Comparison of ENCODE assay signal across 20 cellular contexts in the genomic region with DNA sequence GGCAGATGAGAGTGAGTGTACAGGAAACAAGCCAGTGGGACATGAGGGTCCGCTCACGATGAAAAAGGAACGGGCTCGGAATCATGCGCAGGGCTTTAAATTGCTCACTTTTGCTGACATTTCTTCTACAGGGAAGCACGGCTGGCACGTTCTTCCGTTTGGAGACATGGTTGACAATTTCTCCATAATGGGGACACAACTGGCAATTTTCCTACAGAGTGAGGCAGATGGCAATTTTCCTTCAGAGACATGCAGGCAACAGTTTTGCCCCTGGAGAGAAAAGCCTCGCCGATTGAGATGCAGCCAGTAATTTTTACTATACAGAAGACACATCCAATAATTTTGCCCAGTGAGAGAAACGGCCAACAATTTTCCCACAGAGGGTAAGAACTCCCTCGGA.
"Had no signal": no experiment of that assay in that cellular context is flagged by ENCODE, and none has a peak within 500 bp of the region (broad histone marks: within the 10 kb centered on the region; RNA-seq: fewer than 3 reads in every experiment).

No MANE protein-coding gene starts in this region.

- H3K4me3 Mint-ChIP-seq: activated B cell treated with CpG ODN at 0.5 μM for 24 hours; activated T-cell treated with anti-CD3 and anti-CD28 coated beads, Interleukin-2, amount 50 U/mL, for 72 hours; central memory CD8-positive, alpha-beta T cell; naive B cell; nephron progenitor cell; T-helper 2 cell treated with Interferon-gamma antibody and Interleukin-4, amounts not matched to agents 5 μg/mL and 100 μg/mL, for 36 hours; type B pancreatic cell had no signal

- H3K27ac ChIP-seq: colonic mucosa, right atrium auricular region, spleen, uterus had no signal

- ATAC-seq: activated naive CD4-positive, alpha-beta T cell treated with anti-CD3 and anti-CD28 coated beads, Interleukin-2, amount 50 U/mL, for 72 hours; activated T-cell treated with anti-CD3 and anti-CD28 coated beads, Interleukin-2, amount 50 U/mL, for 72 hours; left colon had no signal

- DNase-seq: activated B cell treated with CpG ODN at 0.5 μM for 24 hours; activated naive CD4-positive, alpha-beta T cell; activated T-cell treated with anti-CD3 and anti-CD28 coated beads for 4 hours; activated T-cell treated with anti-CD3 and anti-CD28 coated beads, Interleukin-2, amount 50 U/mL, for 72 hours; colonic mucosa; effector memory CD4-positive, alpha-beta T cell; islet precursor cell; left colon; mammary epithelial cell; naive B cell; nephron progenitor cell; spleen; stimulated activated naive CD4-positive, alpha-beta T cell treated with Interleukin-2 at 50 U/mL for 16 hours; T-helper 1 cell; uterus had no signal

- H3K9me3 Mint-ChIP-seq: activated B cell treated with CpG ODN at 0.5 μM for 24 hours; central memory CD8-positive, alpha-beta T cell; type B pancreatic cell had no signal

- H3K4me1 Mint-ChIP-seq: activated B cell treated with CpG ODN at 0.5 μM for 24 hours; central memory CD8-positive, alpha-beta T cell; naive B cell had no signal

- H3K27me3 Mint-ChIP-seq: activated B cell treated with CpG ODN at 0.5 μM for 24 hours; central memory CD8-positive, alpha-beta T cell; type B pancreatic cell had no signal

- H3K27ac Mint-ChIP-seq: activated B cell treated with CpG ODN at 0.5 μM for 24 hours; activated naive CD4-positive, alpha-beta T cell treated with anti-CD3 and anti-CD28 coated beads, Interleukin-2, amount 50 U/mL, for 72 hours; activated T-cell treated with anti-CD3 and anti-CD28 coated beads, Interleukin-2, amount 50 U/mL, for 72 hours; naive B cell; nephron progenitor cell; T-helper 2 cell treated with Interferon-gamma antibody and Interleukin-4, amounts not matched to agents 5 μg/mL and 100 μg/mL, for 36 hours; type B pancreatic cell had no signal
